21 cellular contexts compared by ENCODE assay signal in the genomic region with DNA sequence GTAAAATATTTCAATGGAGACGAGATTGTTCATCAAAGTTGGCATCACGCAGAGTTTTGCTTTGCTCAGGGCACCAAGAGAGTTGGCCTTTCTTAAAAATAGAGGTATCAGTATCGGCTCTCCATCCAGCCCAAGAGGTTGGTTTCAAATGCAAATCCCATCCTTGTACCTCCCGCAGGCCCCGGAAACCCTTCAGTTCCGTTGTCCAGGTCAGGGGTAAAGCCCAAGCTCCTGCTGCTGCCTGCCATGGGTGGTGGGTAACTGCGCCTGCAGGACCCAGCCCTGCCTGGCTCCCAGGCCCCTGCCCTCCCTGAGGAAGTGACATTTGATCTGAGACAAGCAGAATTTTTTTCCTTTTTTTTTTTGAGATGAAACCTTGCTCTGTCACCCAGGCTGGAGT.
"Had no signal": no experiment of that assay in that cellular context is flagged by ENCODE, and none has a peak within 500 bp of the region (broad histone marks: within the 10 kb centered on the region; RNA-seq: fewer than 3 reads in every experiment).

No MANE protein-coding gene starts in this region.

- H3K36me3 ChIP-seq: esophagus muscularis mucosa, gastrocnemius medialis, ovary, right atrium auricular region, sigmoid colon, stomach, thoracic aorta, transverse colon had no signal

- H3K27me3 ChIP-seq: ovary, right atrium auricular region had no signal

- DNase-seq: cortex of kidney; effector memory CD4-positive, alpha-beta T cell; gastrocnemius medialis; mammary epithelial cell; mucosa of descending colon; naive thymus-derived CD8-positive, alpha-beta T cell; nucleus accumbens; ovary; sigmoid colon; stimulated activated CD4-positive, alpha-beta T cell treated with anti-CD3 and anti-CD28 coated beads, Interleukin-2, amount 100 ng/mL, for 24 hours; stimulated activated CD4-positive, alpha-beta T cell treated with anti-CD3 and anti-CD28 coated beads, Interleukin-4, amount 100 ng/mL, for 4 hours; stimulated activated naive B cell treated with anti-CD40 and anti-IgM and Interleukin-4, amounts not matched to agents 10 μg/mL and 1 μg/mL and 100 μg/mL, for 72 hours; stomach; substantia nigra; transverse colon had no signal

- H3K9me3 ChIP-seq: esophagus muscularis mucosa, gastrocnemius medialis, mucosa of descending colon, ovary, right atrium auricular region, sigmoid colon, stomach, thoracic aorta, transverse colon had no signal

- ATAC-seq: gastrocnemius medialis; mucosa of descending colon; naive thymus-derived CD8-positive, alpha-beta T cell; stimulated activated naive B cell treated with anti-CD40 and anti-IgM and Interleukin-4, amounts not matched to agents 10 μg/mL and 1 μg/mL and 100 μg/mL, for 72 hours had no signal

- H3K27ac ChIP-seq: dorsolateral prefrontal cortex, epithelial cell of prostate, esophagus muscularis mucosa, gastrocnemius medialis, ovary, right atrium auricular region, sigmoid colon, skin epidermis, stomach, thoracic aorta, transverse colon had no signal

- H3K4me3 ChIP-seq: dorsolateral prefrontal cortex, esophagus muscularis mucosa, gastrocnemius medialis, mucosa of descending colon, ovary, right atrium auricular region, sigmoid colon, skin epidermis, stomach, thoracic aorta, transverse colon had no signal

- H3K4me1 ChIP-seq: transverse colon had no signal
